ENCODE assay signal across 18 cellular contexts in the genomic region with DNA sequence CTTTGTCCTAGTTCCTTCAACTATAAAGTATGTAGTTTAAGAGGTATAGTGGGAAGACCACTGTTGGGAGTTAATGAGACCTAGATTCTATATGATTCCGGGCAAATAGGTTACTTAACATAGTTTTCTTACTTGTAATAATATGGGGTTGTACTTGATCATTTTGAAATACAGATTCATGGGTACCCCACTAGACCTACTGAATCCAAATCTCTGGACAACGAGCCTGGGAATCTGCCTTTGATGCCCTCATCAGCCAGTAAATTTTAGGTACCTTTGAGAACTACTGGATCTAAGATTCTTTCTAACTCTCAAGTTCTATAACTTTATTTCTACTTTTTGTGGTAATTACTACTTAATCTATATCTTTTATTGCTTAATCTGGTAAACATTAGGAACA. TPM values are rescaled to one million over a fixed set of nuclear protein-coding genes. Genes with fewer than 3 reads are reported as not detected.
A peak's percentile ranks its signal among the peaks of the same experiment; 100 is the strongest.
DNase-seq lines count a peak whose midpoint lies in the region; ATAC-seq, FAIRE-seq and TF ChIP-seq lines count a peak whose summit lies in the region.
"Had no signal": no experiment of that assay in that cellular context is flagged by ENCODE, and none has a peak within 500 bp of the region (broad histone marks: within the 10 kb centered on the region; RNA-seq: fewer than 3 reads in every experiment).

No MANE protein-coding gene starts in this region.

- in situ Hi-C loops in K562 (cut with MboI), result no loop called here

- no peak for FAIRE-seq in K562 (lab: Jason Lieb, UNC)
- FAIRE-seq: A549, GM12891, H54 had no signal

- peaks cover 8% of the 10 kb centered on the region for H3F3A ChIP-seq in SK-N-SH (replicated peaks; ENCODE audit: insufficient read depth)

- H3K36me3 ChIP-seq in SK-N-SH (replicated peaks in 1 of 2; ENCODE audit: control insufficient read depth in 1 of 2, insufficient read depth in 2 of 2, low read length in 1 of 2) (peaks cover 0 to 11% of the 10 kb centered on the region in 2 experiments), K562 (ENCODE audit: control insufficient read depth, insufficient read depth, low read length) (no peaks in the 10 kb centered on the region), lower lobe of right lung (peaks cover 4% of the 10 kb centered on the region)
- H3K36me3 ChIP-seq: BLaER1 had no signal

- H3K4me1 ChIP-seq in SK-N-SH (ENCODE audit: control insufficient read depth in 1 of 2, insufficient read depth in 2 of 2, low read depth in 1 of 2, low read length in 1 of 2) (peaks cover 8 to 16% of the 10 kb centered on the region in 2 experiments; a peak in 3 of 4 replicates), K562 (replicated peaks in 1 of 2; ENCODE audit: control insufficient read depth in 2 of 2, insufficient read depth in 2 of 2, low read length in 2 of 2) (peaks cover 0 to 3% of the 10 kb centered on the region in 2 experiments; a peak in 3 of 5 replicates), lower lobe of right lung (peaks cover 68% of the 10 kb centered on the region)

- no peak for TF ChIP-seq POLR2A in K562 (conservative IDR thresholded peaks at IDR 0.05)

- H3K4me2 ChIP-seq in SK-N-SH (0 out of 2 replicates have a peak overlapping the region, but pooled peaks have one; percentile 39), K562 (ENCODE audit: insufficient read depth, low read length) (no peak overlapping the region)
- H3K4me2 ChIP-seq: A549, BLaER1, GM23338 had no signal

- intact Hi-C loops in K562 (cut with micrococcal nuclease), result no loop called here
- intact Hi-C loops in lower lobe of right lung (cut with DNase I), result loop anchor here (10.0 kb wide), 1 partner anchor 102 kb away; no protein-coding TSS in a partner anchor

- TF ChIP-seq RAD21 in SK-N-SH (IDR thresholded peaks at IDR 0.05; ENCODE audit: low read length), result no peak
- no peak for TF ChIP-seq RAD21 in K562 (CRISPR knock-in tag; conservative IDR thresholded peaks at IDR 0.05 in 1 of 2, IDR thresholded peaks at IDR 0.05 in 1 of 2)

- H3K27ac ChIP-seq in SK-N-SH (ENCODE audit: low read depth in 2 of 2, low read length in 1 of 2), result no peak overlapping the region
- no peak overlapping the region for H3K27ac ChIP-seq in K562 (ENCODE audit: extremely low read depth, low read depth, low read length)
- H3K27ac ChIP-seq in lower lobe of right lung, result no peak overlapping the region
- H3K27ac ChIP-seq: 22Rv1, A549, BLaER1 had no signal

- TF ChIP-seq EP300 in SK-N-SH (IDR thresholded peaks at IDR 0.05; ENCODE audit: borderline replicate concordance in 1 of 2, low read depth in 1 of 2, low read length in 1 of 2), result no peak
- TF ChIP-seq EP300 in K562 (IDR thresholded peaks at IDR 0.05; ENCODE audit: low read length), result no peak

- TF ChIP-seq CTCF in SK-N-SH (IDR thresholded peaks at IDR 0.05) (no peak), K562 (IDR thresholded peaks at IDR 0.05 in 2 of 3, conservative IDR thresholded peaks at IDR 0.05 in 1 of 3; ENCODE audit: insufficient read depth in 2 of 3, low read depth in 1 of 3, low read length in 3 of 3) (no peak), lower lobe of right lung (IDR thresholded peaks at IDR 0.05) (no peak)

- no peak overlapping the region for H2AFZ ChIP-seq in SK-N-SH (ENCODE audit: low read depth)
- no peak overlapping the region for H2AFZ ChIP-seq in K562 (ENCODE audit: low read depth, low read length)
- H2AFZ ChIP-seq: GM23338 had no signal

- POLR2A ChIA-PET in SK-N-SH (lab: Yijun Ruan, JAX) (no interaction called here), K562 (lab: Yijun Ruan, JAX) (interaction anchor here (0.7 kb wide), 1 partner anchor 1541 kb away, joined by 3 read pairs; no protein-coding TSS in a partner anchor)

- H3K4me3 ChIP-seq in SK-N-SH (ENCODE audit: low read depth in 2 of 2, low read length in 1 of 2) (no peak overlapping the region), K562 (no peak overlapping the region), lower lobe of right lung (peak overlapping the region; percentile 66)
- H3K4me3 ChIP-seq: A549, BLaER1, GM23338 had no signal

- BruUV-seq in K562 (replicated peaks; lab: Mats Ljungman, UMichigan), result no TSS peak

- CTCF ChIA-PET in SK-N-SH (lab: Yijun Ruan, JAX), result no interaction called here
- CTCF ChIA-PET in K562 (lab: Yijun Ruan, JAX; ENCODE audit: low intra/inter-chr PET ratio), result no interaction called here

- H3K9me2 ChIP-seq in SK-N-SH, result no peaks in the 10 kb centered on the region

- WGBS in SK-N-SH (ENCODE audit: low lambda C conversion rate), result 94% methylated on average over 2 of the region's 2 CpGs
- WGBS in K562 (ENCODE audit: insufficient coverage, low coverage, missing lambda C conversion rate), result 69% methylated on average over 2 of the region's 2 CpGs

- H4K20me1 ChIP-seq in SK-N-SH (ENCODE audit: insufficient read depth) (peaks cover 94% of the 10 kb centered on the region), K562 (replicated peaks; ENCODE audit: control insufficient read depth, insufficient read depth, low read length) (no peaks in the 10 kb centered on the region)

- H3K9me3 ChIP-seq in SK-N-SH (no peaks in the 10 kb centered on the region), K562 (replicated peaks; ENCODE audit: control insufficient read depth, insufficient read depth, low read depth, low read length) (no peaks in the 10 kb centered on the region), lower lobe of right lung (no peaks in the 10 kb centered on the region)
- H3K9me3 ChIP-seq: A549, BLaER1 had no signal

- H3K79me2 ChIP-seq in SK-N-SH (ENCODE audit: insufficient read depth) (peaks cover 100% of the 10 kb centered on the region), K562 (ENCODE audit: control insufficient read depth, insufficient read depth, low read length) (peaks cover 44% of the 10 kb centered on the region)

- H3K27me3 ChIP-seq in SK-N-SH (ENCODE audit: insufficient read depth) (no peaks in the 10 kb centered on the region), K562 (ENCODE audit: control insufficient read depth in 2 of 2, insufficient read depth in 2 of 2, low read length in 2 of 2) (no peaks in the 10 kb centered on the region), lower lobe of right lung (ENCODE audit: low read depth) (no peaks in the 10 kb centered on the region)

- DNase-seq in SK-N-SH (no peak), K562 (ENCODE audit: extremely low read depth in 1 of 4, low spot score in 3 of 4) (no peak), lower lobe of right lung (no peak), cerebellar nuclear complex (lab: John Stamatoyannopoulos, UW) (no peak), midbrain (lab: John Stamatoyannopoulos, UW) (no peak), NCI-H748 (lab: John Stamatoyannopoulos, UW; ENCODE audit: unreplicated experiment) (no peak), NCI-H774 (lab: John Stamatoyannopoulos, UW) (no peak)
- DNase-seq: Calu3; CD8-positive, alpha-beta T cell; DMS79 treated with DMSO at 0.1 percent for 48 hours; HCEC 1CT had no signal

- no peak; the same call in 2 of the 3 replicates for ATAC-seq in SK-N-SH treated with all-trans-retinoic acid at 6 μM for 48 hours
- ATAC-seq in K562, result no peak
- ATAC-seq in lower lobe of right lung, result no peak
- ATAC-seq: A549; CD8-positive, alpha-beta T cell; GM23338 had no signal

- no peaks in the 10 kb centered on the region for H3K9me1 ChIP-seq in K562 (ENCODE audit: control insufficient read depth, insufficient read depth, low read length)

- no peak overlapping the region for H3K9ac ChIP-seq in SK-N-SH
- H3K9ac ChIP-seq in K562 (ENCODE audit: insufficient read depth in 1 of 2, low read depth in 2 of 2, low read length in 2 of 2), result no peak overlapping the region
- H3K9ac ChIP-seq: BLaER1 had no signal

TF ChIP-seq in SK-N-SH, 30 proteins besides CTCF, POLR2A, EP300 and RAD21 (continues in another document):
- TF ChIP-seq POLR2AphosphoS5 (IDR thresholded peaks at IDR 0.05; ENCODE audit: low read depth, low read length), result no peak
- no peak for TF ChIP-seq RCOR1 (IDR thresholded peaks at IDR 0.05; ENCODE audit: low read length)
- TF ChIP-seq SIN3A (IDR thresholded peaks at IDR 0.05; ENCODE audit: borderline replicate concordance, low read depth, low read length), result no peak
- no peak for TF ChIP-seq JUND (IDR thresholded peaks at IDR 0.05)

TF ChIP-seq in SK-N-SH treated with all-trans-retinoic acid at 6 μM for 48 hours, 23 proteins besides CTCF, POLR2A, EP300 and RAD21 (continues in another document):
- TF ChIP-seq SNAI2 (CRISPR knock-in tag; IDR thresholded peaks at IDR 0.05) (no peak), ZNF565 (CRISPR knock-in tag; conservative IDR thresholded peaks at IDR 0.05; ENCODE audit: low read depth) (no peak), PPARA (CRISPR knock-in tag; IDR thresholded peaks at IDR 0.05; ENCODE audit: borderline replicate concordance) (no peak), RARB (CRISPR knock-in tag; IDR thresholded peaks at IDR 0.05) (no peak), ARNTL (CRISPR knock-in tag; IDR thresholded peaks at IDR 0.05; ENCODE audit: borderline replicate concordance, low read depth) (no peak)

TF ChIP-seq in K562, 482 proteins besides CTCF, POLR2A, EP300 and RAD21:
- peak; percentile 61 for TF ChIP-seq CBFA2T3 (IDR thresholded peaks at IDR 0.05)
- TF ChIP-seq SMARCE1 (IDR thresholded peaks at IDR 0.05), result no peak
- TF ChIP-seq MBD2 (IDR thresholded peaks at IDR 0.05; ENCODE audit: borderline replicate concordance, low read depth), result no peak

RNA-seq across cellular contexts. Expression of gene BMPR2, which starts 6.6 kb away (rescaled TPM):
- polyA plus RNA-seq in SK-N-SH (2012; rRNA removed) (10.2 and 14.0 TPM in 2 replicates), K562 (2011; rRNA removed) (4.4 and 6.9 TPM in 2 replicates), K562 (2014; fragmentation: Illumina TruSeq; extraction: Trizol) (3.8 and 5.0 TPM in 2 replicates), K562 (2014; fragmentation: Nextera tagmentation; extraction: Ambion mirVana) (1 to 10 TPM in 1 of 2 experiments, under 1 TPM in 1; 0.73 to 1.0 TPM), K562 (2014; rRNA removed) (1.7 and 2.6 TPM in 2 replicates)
- 15.5 and 15.8 TPM in 2 replicates for polyA plus RNA-seq in SK-N-SH (2012; cell fraction: cytosol; rRNA removed)
- polyA plus RNA-seq in SK-N-SH (2012; cell fraction: nucleus; rRNA removed), result 5.1 and 10.4 TPM in 2 replicates
- total RNA-seq in K562 (2011; cell fraction: chromatin; rRNA removed; ENCODE audit: low replicate concordance), result 9.0 and 18.4 TPM in 2 replicates
- 3.4 and 4.0 TPM in 2 replicates for total RNA-seq in K562 (2011; cell fraction: nucleolus; rRNA removed)
- 10.2 and 18.2 TPM in 2 replicates for total RNA-seq in K562 (2011; cell fraction: nucleoplasm; rRNA removed)
- total RNA-seq in K562 (2014; rRNA removed) (0.82 and 1.5 TPM in 2 replicates), K562 (2014; rRNA removed; fragmentation: Illumina TruSeq; extraction: Trizol) (3.2 and 3.3 TPM in 2 replicates), K562 (2015; rRNA removed; fragmentation: Illumina TruSeq; extraction: Trizol) (3.3 and 3.6 TPM in 2 replicates), K562 (2021) (3.8 and 4.5 TPM in 2 replicates), lower lobe of right lung (137 TPM)
- 1.6 and 3.4 TPM in 2 replicates for polyA plus RNA-seq in K562 (2011; cell fraction: cytosol; rRNA removed)
- 1.9 and 3.1 TPM in 2 replicates for polyA plus RNA-seq in K562 (2011; cell fraction: nucleus; rRNA removed)
- polyA plus RNA-seq in K562 (2012), result 2.7 and 3.1 TPM in 2 replicates
- polyA minus RNA-seq in K562 (2011; rRNA and poly(A)+ RNA removed), result 14.7 and 19.6 TPM in 2 replicates
- polyA minus RNA-seq in K562 (2011; cell fraction: cytosol; rRNA and poly(A)+ RNA removed), result 4.9 and 6.9 TPM in 2 replicates
- 1.3 and 3.6 TPM in 2 replicates for polyA minus RNA-seq in K562 (2011; cell fraction: nucleus; rRNA and poly(A)+ RNA removed)
